12 cellular contexts compared by ENCODE assay signal in genomic region chr2:38187416-38188127, GRCh38.
DNase-seq lines count a peak whose midpoint lies in the region; ATAC-seq, FAIRE-seq and TF ChIP-seq lines count a peak whose summit lies in the region.
"Had no signal": no experiment of that assay in that cellular context is flagged by ENCODE, and none has a peak within 500 bp of the region (broad histone marks: within the 10 kb centered on the region; RNA-seq: fewer than 3 reads in every experiment).

No MANE protein-coding gene starts in this region.

- FAIRE-seq in keratinocyte (lab: Jason Lieb, UNC) = peak; percentile 20
- FAIRE-seq: K562 had no signal

- no peak for ATAC-seq in HG03354 (IDR thresholded peaks at IDR 0.05; ENCODE audit: poor library complexity, severe bottlenecking, unreplicated experiment)
- ATAC-seq: K562; naive thymus-derived CD8-positive, alpha-beta T cell had no signal

- dilution Hi-C loops in keratinocyte (cut with MboI; ENCODE audit: extremely low pct_ligation_motif_present, low sequenced_read_pairs) = no loop called here

- H3K4me3 ChIP-seq in breast epithelium (no peak overlapping the region), keratinocyte (ENCODE audit: control insufficient read depth in 2 of 3, extremely low read depth in 1 of 3, insufficient read depth in 2 of 3, low read depth in 1 of 3, low read length in 3 of 3) (no peak overlapping the region), spleen (no peak overlapping the region), dorsolateral prefrontal cortex (no peak overlapping the region)
- H3K4me3 ChIP-seq: K562 had no signal

- no peak overlapping the region for H2AFZ ChIP-seq in keratinocyte (ENCODE audit: control insufficient read depth, low read length)

- H3K4me1 ChIP-seq in breast epithelium = no peaks in the 10 kb centered on the region
- peaks cover 2% of the 10 kb centered on the region for H3K4me1 ChIP-seq in keratinocyte (ENCODE audit: control insufficient read depth, extremely low read depth, insufficient read depth, low read length)
- H3K4me1 ChIP-seq in spleen = peaks cover 0 to 15% (median 7%) of the 10 kb centered on the region in 6 donors

- no peak for TF ChIP-seq POLR2A in breast epithelium (IDR thresholded peaks at IDR 0.05)
- no peak for TF ChIP-seq POLR2A in spleen (IDR thresholded peaks at IDR 0.05)

- TF ChIP-seq CTCF in breast epithelium (IDR thresholded peaks at IDR 0.05) (no peak), keratinocyte (optimal IDR thresholded peaks at IDR 0.05 in 1 of 3, IDR thresholded peaks at IDR 0.05 in 1 of 3, conservative IDR thresholded peaks at IDR 0.05 in 1 of 3; ENCODE audit: extremely low read depth in 1 of 3, insufficient read depth in 2 of 3, low read length in 3 of 3) (peak in 1 of 3 experiments; percentile 20), spleen (IDR thresholded peaks at IDR 0.05 in 8 of 11, conservative IDR thresholded peaks at IDR 0.05 in 3 of 11) (no peak), dorsolateral prefrontal cortex (IDR thresholded peaks at IDR 0.05 in 54 of 56, conservative IDR thresholded peaks at IDR 0.05 in 2 of 56; ENCODE audit: low read depth in 1 of 56, partially characterized antibody in 56 of 56) (no peak)

- H3K4me2 ChIP-seq in keratinocyte (ENCODE audit: control insufficient read depth, extremely low read depth, insufficient read depth, low read depth, low read length) = no peak overlapping the region

- intact Hi-C loops in breast epithelium (cut with DNase I; ENCODE audit: low total_unique reads) = no loop called here
- intact Hi-C loops in spleen (cut with DNase I; ENCODE audit: low total_unique reads) = no loop called here
- intact Hi-C loops in dorsolateral prefrontal cortex (cut with DNase I) = no loop called here

- H3K27ac ChIP-seq in breast epithelium (peak overlapping the region; percentile 80 to 90), keratinocyte (ENCODE audit: control insufficient read depth, insufficient read depth, low read length) (no peak overlapping the region), spleen (peak overlapping the region in 5 of 8 donors; percentile 5 to 54 (median 22)), dorsolateral prefrontal cortex (peak overlapping the region in 1 of 59 donors; percentile 14)

- H3K9me3 ChIP-seq in breast epithelium (no peaks in the 10 kb centered on the region), keratinocyte (ENCODE audit: control insufficient read depth, low read depth, low read length) (no peaks in the 10 kb centered on the region), spleen (no peaks in the 10 kb centered on the region)

- H3K9me1 ChIP-seq in keratinocyte (ENCODE audit: control insufficient read depth, extremely low read depth, insufficient read depth, low read length) = no peaks in the 10 kb centered on the region

- DNase-seq in HCEC 1CT (peak; percentile 89), breast epithelium (ENCODE audit: low spot score in 2 of 2) (peak; percentile 54 to 79), keratinocyte (ENCODE audit: low read depth, low spot score) (no peak), spleen (no peak), NCI-H1436 (lab: John Stamatoyannopoulos, UW) (no peak), midbrain (lab: John Stamatoyannopoulos, UW) (no peak), dorsolateral prefrontal cortex (no peak)
- DNase-seq: DMS53; naive thymus-derived CD8-positive, alpha-beta T cell; SIG-M5 had no signal

- no peaks in the 10 kb centered on the region for H4K20me1 ChIP-seq in keratinocyte (ENCODE audit: control insufficient read depth, extremely low read depth, insufficient read depth, low read length)

- H3K79me2 ChIP-seq in keratinocyte (ENCODE audit: control insufficient read depth, insufficient read depth, low read length) = no peaks in the 10 kb centered on the region

- H3K27me3 ChIP-seq in breast epithelium (no peaks in the 10 kb centered on the region), keratinocyte (ENCODE audit: control insufficient read depth, extremely low read depth, insufficient read depth, low read length) (no peaks in the 10 kb centered on the region), spleen (replicated peaks in 1 of 7) (no peaks in the 10 kb centered on the region), dorsolateral prefrontal cortex (peaks cover 0 to 4% (median 0%) of the 10 kb centered on the region in 45 donors)

- 52 to 81% (median 70%) methylated on average over 5 of the region's 5 CpGs for WGBS in spleen, 5 donors

- no peak overlapping the region for H3K9ac ChIP-seq in keratinocyte (ENCODE audit: control insufficient read depth, extremely low read depth, insufficient read depth, low read length)

- no peaks in the 10 kb centered on the region for H3K36me3 ChIP-seq in breast epithelium
- no peaks in the 10 kb centered on the region for H3K36me3 ChIP-seq in keratinocyte (ENCODE audit: control insufficient read depth in 2 of 2, extremely low read depth in 1 of 2, insufficient read depth in 2 of 2, low read length in 2 of 2)
- no peaks in the 10 kb centered on the region for H3K36me3 ChIP-seq in spleen

Comparison
In these comparisons a context has a peak if more than half of its experiments do, and no peak if none do; other contexts are left out.
1. DNase-seq: peak in HCEC 1CT (single experiment) and breast epithelium (2 of 2); none in keratinocyte (single experiment), spleen (single experiment), NCI-H1436 (single experiment), midbrain (single experiment) and dorsolateral prefrontal cortex (0 of 10).